1 cellular context compared by ENCODE assay signal in genomic region chr6:125584468-125584939, GRCh38.
A peak's percentile ranks its signal among the peaks of the same experiment; 100 is the strongest.
TF ChIP-seq lines count a peak whose summit lies in the region.

No MANE protein-coding gene starts in this region.

TF ChIP-seq in HEK293, 187 proteins besides CTCF, POLR2A, EP300 and RAD21 (continued from another document and continues in another):
- TF ChIP-seq ZNF221 (tag by site-specific recombination; IDR thresholded peaks at IDR 0.05; ENCODE audit: borderline replicate concordance) = no peak
- peak; percentile 23; the same call in 1 of the 2 replicates for TF ChIP-seq PRDM6 (tag by site-specific recombination; IDR thresholded peaks at IDR 0.05)
- no peak for TF ChIP-seq ZNF292 (tag by site-specific recombination; IDR thresholded peaks at IDR 0.05; ENCODE audit: borderline replicate concordance, low read depth)
- no peak; the same call in 1 of the 2 replicates for TF ChIP-seq SP3 (tag by site-specific recombination; IDR thresholded peaks at IDR 0.05)
- no peak for TF ChIP-seq ZNF473 (tag by site-specific recombination; IDR thresholded peaks at IDR 0.05)
- no peak for TF ChIP-seq ZNF175 (tag by site-specific recombination; IDR thresholded peaks at IDR 0.05)
- TF ChIP-seq ZNF211 (tag by site-specific recombination; IDR thresholded peaks at IDR 0.05; ENCODE audit: low read depth) = no peak
- TF ChIP-seq KLF10 (tag by site-specific recombination; IDR thresholded peaks at IDR 0.05) = no peak
- no peak for TF ChIP-seq HOXC10 (CRISPR knock-in tag; IDR thresholded peaks at IDR 0.05)
- TF ChIP-seq RBAK (tag by site-specific recombination; IDR thresholded peaks at IDR 0.05) = no peak
- 0 out of 2 replicates have a peak, but pooled peaks have one; percentile 4 for TF ChIP-seq ZNF133 (tag by site-specific recombination; IDR thresholded peaks at IDR 0.05)
- TF ChIP-seq ZNF10 (tag by site-specific recombination; IDR thresholded peaks at IDR 0.05) = no peak
- TF ChIP-seq ZNF169 (tag by site-specific recombination; IDR thresholded peaks at IDR 0.05) = no peak
- no peak for TF ChIP-seq ZFHX2 (tag by site-specific recombination; conservative IDR thresholded peaks at IDR 0.05)
- peak; percentile 98 for TF ChIP-seq SCRT2 (tag by site-specific recombination; IDR thresholded peaks at IDR 0.05)
- TF ChIP-seq HOXD13 (CRISPR knock-in tag; IDR thresholded peaks at IDR 0.05; ENCODE audit: borderline replicate concordance) = no peak
- TF ChIP-seq ZSCAN18 (tag by site-specific recombination; IDR thresholded peaks at IDR 0.05) = no peak
- no peak for TF ChIP-seq ZNF184 (tag by site-specific recombination; IDR thresholded peaks at IDR 0.05)
- no peak for TF ChIP-seq PBX3 (CRISPR knock-in tag; IDR thresholded peaks at IDR 0.05)
- peak; percentile 50 for TF ChIP-seq ZBTB8A (tag by site-specific recombination; IDR thresholded peaks at IDR 0.05)
- TF ChIP-seq ZNF585B (tag by site-specific recombination; IDR thresholded peaks at IDR 0.05) = no peak
- no peak for TF ChIP-seq ZBTB1 (tag by site-specific recombination; IDR thresholded peaks at IDR 0.05)
- TF ChIP-seq GLI2 (tag by site-specific recombination; IDR thresholded peaks at IDR 0.05; ENCODE audit: borderline replicate concordance, low read depth) = no peak
- no peak for TF ChIP-seq ZBTB26 (tag by site-specific recombination; optimal IDR thresholded peaks at IDR 0.05)
- TF ChIP-seq ZFP69B (tag by site-specific recombination; IDR thresholded peaks at IDR 0.05) = no peak
- TF ChIP-seq ZSCAN30 (tag by site-specific recombination; IDR thresholded peaks at IDR 0.05) = peak; percentile 90
- no peak for TF ChIP-seq ZSCAN23 (tag by site-specific recombination; IDR thresholded peaks at IDR 0.05)
- TF ChIP-seq TRIM28 (IDR thresholded peaks at IDR 0.05; ENCODE audit: borderline replicate concordance, low read length) = peak; percentile 100
- TF ChIP-seq ZNF354C (tag by site-specific recombination; IDR thresholded peaks at IDR 0.05; ENCODE audit: borderline replicate concordance, low read depth) = no peak
- 0 out of 2 replicates have a peak, but pooled peaks have one; percentile 12 for TF ChIP-seq TSHZ1 (tag by site-specific recombination; IDR thresholded peaks at IDR 0.05; ENCODE audit: borderline replicate concordance)
- no peak for TF ChIP-seq ZNF121 (tag by site-specific recombination; IDR thresholded peaks at IDR 0.05)
- no peak for TF ChIP-seq OVOL3 (tag by site-specific recombination; IDR thresholded peaks at IDR 0.05)
- TF ChIP-seq ZNF645 (tag by site-specific recombination; IDR thresholded peaks at IDR 0.05) = no peak
- TF ChIP-seq KLF9 (tag by site-specific recombination; IDR thresholded peaks at IDR 0.05; ENCODE audit: low read depth) = no peak
- no peak for TF ChIP-seq KLF16 (tag by site-specific recombination; IDR thresholded peaks at IDR 0.05)
- TF ChIP-seq ZNF513 (tag by site-specific recombination; IDR thresholded peaks at IDR 0.05) = no peak
- no peak for TF ChIP-seq ZXDB (tag by site-specific recombination; IDR thresholded peaks at IDR 0.05)
- no peak for TF ChIP-seq ZBTB11 (tag by site-specific recombination; conservative IDR thresholded peaks at IDR 0.05; ENCODE audit: low read depth)
- peak; percentile 43 for TF ChIP-seq GLIS1 (tag by site-specific recombination; IDR thresholded peaks at IDR 0.05)
- TF ChIP-seq ZNF311 (tag by site-specific recombination; IDR thresholded peaks at IDR 0.05; ENCODE audit: borderline replicate concordance) = no peak
- TF ChIP-seq ZSCAN5A (tag by site-specific recombination; IDR thresholded peaks at IDR 0.05) = no peak
- no peak for TF ChIP-seq HOXA7 (CRISPR knock-in tag; IDR thresholded peaks at IDR 0.05; ENCODE audit: borderline replicate concordance)
- 0 out of 2 replicates have a peak, but pooled peaks have one; percentile 35 for TF ChIP-seq BCL6B (tag by site-specific recombination; IDR thresholded peaks at IDR 0.05)
- peak; percentile 76 for TF ChIP-seq SP7 (tag by site-specific recombination; IDR thresholded peaks at IDR 0.05)
- TF ChIP-seq ZFP41 (tag by site-specific recombination; IDR thresholded peaks at IDR 0.05; ENCODE audit: borderline replicate concordance) = no peak
- TF ChIP-seq ZNF785 (tag by site-specific recombination; IDR thresholded peaks at IDR 0.05) = no peak
- TF ChIP-seq ZNF19 (tag by site-specific recombination; IDR thresholded peaks at IDR 0.05; ENCODE audit: low read depth) = no peak
- TF ChIP-seq TCF7L2 (IDR thresholded peaks at IDR 0.05; ENCODE audit: borderline replicate concordance, low read depth, low read length) = no peak
